Comparison of ENCODE assay signal across 8 cellular contexts in the genomic region with DNA sequence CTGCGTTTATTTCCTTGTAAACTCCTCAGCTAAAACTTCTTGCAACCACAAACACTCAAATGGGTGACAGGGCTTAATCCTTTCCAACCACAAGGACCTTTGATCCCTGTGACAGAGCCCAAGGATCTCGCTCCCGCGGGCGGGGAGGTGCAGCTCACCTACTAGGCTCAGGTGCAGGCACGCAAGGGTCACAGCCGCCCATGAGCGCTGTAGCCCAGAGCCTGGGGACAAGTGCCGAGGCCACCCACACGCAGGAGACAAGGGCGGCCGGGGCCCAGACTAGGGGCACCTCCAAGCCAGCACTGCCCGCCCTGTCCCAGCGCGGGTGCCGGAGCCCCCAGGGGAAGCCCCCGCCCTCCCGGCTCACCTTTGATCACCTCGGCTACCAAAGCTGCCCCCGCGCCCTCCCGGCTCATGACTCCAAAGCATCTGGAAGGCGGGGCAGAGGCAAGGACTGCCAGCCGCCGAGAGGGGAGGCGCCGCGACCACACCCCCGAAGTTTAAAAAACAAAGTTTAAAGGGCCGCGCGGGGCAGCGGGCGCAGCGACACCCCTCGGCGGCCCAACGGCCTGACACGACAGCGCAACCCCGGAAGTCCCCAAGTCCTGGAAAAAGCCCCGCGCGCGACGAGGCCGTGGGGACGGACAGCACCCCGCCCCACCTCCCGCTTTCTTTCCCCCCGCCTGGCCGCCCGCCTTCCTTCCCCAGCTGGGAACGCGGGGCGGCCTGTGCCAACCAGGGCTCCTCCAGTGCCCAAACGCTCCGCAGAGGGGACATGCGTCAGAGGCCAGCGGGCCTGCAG. TPM values are rescaled to one million over a fixed set of nuclear protein-coding genes. Genes with fewer than 3 reads are reported as not detected.
DNase-seq lines count a peak whose midpoint lies in the region; ATAC-seq, FAIRE-seq and TF ChIP-seq lines count a peak whose summit lies in the region.

No MANE protein-coding gene starts in this region.

- H2AFZ ChIP-seq in astrocyte (ENCODE audit: low read depth, low read length): peak overlapping the region; percentile 76

- H3K9ac ChIP-seq in astrocyte (ENCODE audit: low read length): peak overlapping the region; percentile 75

- H3K27ac ChIP-seq in astrocyte (ENCODE audit: low read depth, low read length): no peak overlapping the region

- H3K9me3 ChIP-seq in Caco-2: no peaks in the 10 kb centered on the region
- H3K9me3 ChIP-seq in astrocyte (ENCODE audit: insufficient read depth, low read depth, low read length): no peaks in the 10 kb centered on the region

- no peaks in the 10 kb centered on the region for H4K20me1 ChIP-seq in astrocyte (ENCODE audit: insufficient read depth, low read length)

- DNase-seq in Caco-2 (peak; percentile 98), HT-29 (ENCODE audit: low spot score) (peak; percentile 97), T-helper 9 cell (peak; percentile 70), astrocyte (ENCODE audit: low read depth) (peak; percentile 15), hippocampal formation (lab: John Stamatoyannopoulos, UW) (peak; percentile 76 to 81), retinal pigment epithelial cell (ENCODE audit: low read depth) (peak; percentile 34), NCI-H2227 treated with DMSO at 0.1 percent for 48 hours (lab: John Stamatoyannopoulos, UW) (no peak)

- H3K36me3 ChIP-seq in Caco-2 (ENCODE audit: control insufficient read depth, insufficient read depth, low read length) (no peaks in the 10 kb centered on the region; the same call in 1 of the 2 replicates), astrocyte (ENCODE audit: insufficient read depth, low read length) (no peaks in the 10 kb centered on the region)

- intact Hi-C loops in Caco-2 (cut with micrococcal nuclease; ENCODE audit: unreplicated experiment): loop anchor here (1.0 to 2.0 kb wide), 4 partner anchors 8 to 146 kb away; a partner anchor contains a TSS

- H3K36me3 Mint-ChIP-seq in Caco-2 (ENCODE audit: insufficient read depth, unreplicated experiment) (peaks cover 45% of the 10 kb centered on the region), astrocyte (ENCODE audit: low read depth, unreplicated experiment) (no peaks in the 10 kb centered on the region)

- H3K4me2 ChIP-seq in astrocyte (ENCODE audit: low read length): peak overlapping the region; percentile 93

- H3K4me1 ChIP-seq in Caco-2 (peaks cover 46% of the 10 kb centered on the region), astrocyte (ENCODE audit: insufficient read depth, low read length) (peaks cover 7% of the 10 kb centered on the region)

- no TSS peak for BruUV-seq in Caco-2 (replicated peaks; lab: Mats Ljungman, UMichigan)

- peak overlapping the region; percentile 74 for H3K4me3 Mint-ChIP-seq in Caco-2 (ENCODE audit: unreplicated experiment)
- peak overlapping the region; percentile 83 for H3K4me3 Mint-ChIP-seq in astrocyte (ENCODE audit: unreplicated experiment)

- H3K4me3 ChIP-seq in Caco-2 (ENCODE audit: low read depth, low read length): peak overlapping the region; percentile 83
- H3K4me3 ChIP-seq in astrocyte (ENCODE audit: insufficient read depth, low read depth, low read length): peak overlapping the region; percentile 63
- H3K4me3 ChIP-seq in retinal pigment epithelial cell (ENCODE audit: low read length): peak overlapping the region; percentile 66

- CTCF ChIA-PET in Caco-2 (lab: Charles Lee): interaction anchor here (0.7 to 1.6 kb wide), 4 partner anchors 45 to 239 kb away, joined by 3 to 4 read pairs (median 3); a partner anchor contains a TSS

- FAIRE-seq in astrocyte (lab: Jason Lieb, UNC): no peak

- TF ChIP-seq CTCF in Caco-2 (IDR thresholded peaks at IDR 0.05; ENCODE audit: insufficient read depth in 1 of 2, low read depth in 1 of 2, low read length in 1 of 2, severe bottlenecking in 1 of 2, unreplicated experiment in 1 of 2) (peak; percentile 67 to 87), astrocyte (IDR thresholded peaks at IDR 0.05; ENCODE audit: insufficient read depth, low read depth, low read length) (no peak), retinal pigment epithelial cell (conservative IDR thresholded peaks at IDR 0.05; ENCODE audit: low read depth, low read length) (peak; percentile 59)

- peak overlapping the region; percentile 85 for H3K27ac Mint-ChIP-seq in Caco-2 (ENCODE audit: unreplicated experiment)
- H3K27ac Mint-ChIP-seq in astrocyte (ENCODE audit: unreplicated experiment): no peak overlapping the region

- no peaks in the 10 kb centered on the region for H3K27me3 ChIP-seq in Caco-2 (replicated peaks; ENCODE audit: control insufficient read depth, insufficient read depth, low read length)
- H3K27me3 ChIP-seq in astrocyte (ENCODE audit: insufficient read depth, low read length): no peaks in the 10 kb centered on the region

- no peaks in the 10 kb centered on the region for H3K79me2 ChIP-seq in astrocyte (ENCODE audit: insufficient read depth, low read length)

- POLR2A ChIA-PET in Caco-2 (lab: Charles Lee): interaction anchor here (0.5 to 1.7 kb wide), 5 partner anchors 15 to 83 kb away, joined by 3 to 10 read pairs (median 6); no protein-coding TSS in a partner anchor

- H3K4me1 Mint-ChIP-seq in Caco-2 (ENCODE audit: low read depth, unreplicated experiment) (peaks cover 30% of the 10 kb centered on the region), astrocyte (ENCODE audit: low read depth, unreplicated experiment) (peaks cover 9% of the 10 kb centered on the region)

- ATAC-seq in GM19463 (IDR thresholded peaks at IDR 0.05; ENCODE audit: unreplicated experiment): peak; percentile 91

- H3K9me3 Mint-ChIP-seq in Caco-2 (ENCODE audit: unreplicated experiment) (no peaks in the 10 kb centered on the region), astrocyte (ENCODE audit: unreplicated experiment) (no peaks in the 10 kb centered on the region)

- no peaks in the 10 kb centered on the region for H3K27me3 Mint-ChIP-seq in Caco-2 (ENCODE audit: insufficient read depth, unreplicated experiment)
- H3K27me3 Mint-ChIP-seq in astrocyte (ENCODE audit: low read depth, unreplicated experiment): no peaks in the 10 kb centered on the region

RNA-seq across cellular contexts. Expression of a gene that starts 53.0 kb away (rescaled TPM):
- 81.4 and 82.3 TPM in 2 replicates for total RNA-seq in Caco-2 (2022)
- total RNA-seq in HT-29 (2014; rRNA removed; shearing (Covaris generic)): 7.9 and 11.7 TPM in 2 replicates
- total RNA-seq in astrocyte: 21.0 and 22.5 TPM in 2 replicates
